ENCODE assay signal across 8 cellular contexts in genomic region chr6:71349395-71349794, GRCh38.
DNase-seq lines count a peak whose midpoint lies in the region; ATAC-seq, FAIRE-seq and TF ChIP-seq lines count a peak whose summit lies in the region.

No MANE protein-coding gene starts in this region.

- WGBS in small intestine, 3 donors, result 20 to 21% (median 20%) methylated on average over 3 of the region's 3 CpGs

- intact Hi-C loops in ascending aorta (cut with DNase I), result loop anchor here (5.0 to 10.0 kb wide), 2 partner anchors 157 to 645 kb away; no protein-coding TSS in a partner anchor
- intact Hi-C loops in left lung (cut with DNase I), result loop anchor here in 1 of 2 donors (5.0 kb wide), 1 partner anchor 157 kb away; no protein-coding TSS in a partner anchor
- intact Hi-C loops in activated T-helper 2 cell treated with anti-CD3 and anti-CD28 coated beads, Interferon-gamma antibody, Interleukin-2, Interleukin-4, amounts not matched to agents 10 μg/mL and 5 μg/mL and 100 μg/mL, durations not matched to agents 14 hours and 24 hours and 36 hours (cut with micrococcal nuclease), result loop anchor here (2.0 to 5.0 kb wide), 2 partner anchors 62 to 159 kb away; partner anchors contain the start of gene OGFRL1

- peaks cover 9% of the 10 kb centered on the region for H3K27me3 Mint-ChIP-seq in activated T-helper 2 cell treated with anti-CD3 and anti-CD28 coated beads, Interferon-gamma antibody, Interleukin-2, Interleukin-4, amounts not matched to agents 10 μg/mL and 5 μg/mL and 100 μg/mL, durations not matched to agents 14 hours and 24 hours and 36 hours (ENCODE audit: low read depth)

- H3K27ac ChIP-seq in ascending aorta (peak overlapping the region; percentile 6 to 70), left lung (peak overlapping the region in 1 of 2 donors; percentile 56), small intestine (ENCODE audit: low read depth in 1 of 2, low read length in 1 of 2) (no peak overlapping the region)

- TF ChIP-seq CTCF in GM06990 (IDR thresholded peaks at IDR 0.05; ENCODE audit: insufficient read depth, low read length, poor library complexity, severe bottlenecking) (peak; percentile 55), NB4 (IDR thresholded peaks at IDR 0.05; ENCODE audit: low read depth, low read length) (peak; percentile 44), ascending aorta (IDR thresholded peaks at IDR 0.05) (peak; percentile 34 to 73 (median 67)), left lung (IDR thresholded peaks at IDR 0.05) (peak; percentile 55 to 74)

- H3K4me1 ChIP-seq in ascending aorta (peaks cover 0 to 11% of the 10 kb centered on the region in 2 donors), left lung (peaks cover 0 to 15% of the 10 kb centered on the region in 2 donors), small intestine (ENCODE audit: control insufficient read depth in 2 of 2, insufficient read depth in 1 of 2, low read depth in 1 of 2, low read length in 1 of 2) (no peaks in the 10 kb centered on the region)

- no peaks in the 10 kb centered on the region for H3K4me1 Mint-ChIP-seq in activated T-helper 2 cell treated with anti-CD3 and anti-CD28 coated beads, Interferon-gamma antibody, Interleukin-2, Interleukin-4, amounts not matched to agents 10 μg/mL and 5 μg/mL and 100 μg/mL, durations not matched to agents 14 hours and 24 hours and 36 hours (ENCODE audit: low read depth)

- H3K4me3 ChIP-seq in GM06990 (replicated peaks; ENCODE audit: low read depth, low read length) (no peak overlapping the region), NB4 (ENCODE audit: low read depth, low read length) (no peak overlapping the region), ascending aorta (no peak overlapping the region), left lung (no peak overlapping the region), small intestine (ENCODE audit: low read depth in 1 of 2, low read length in 2 of 2) (no peak overlapping the region)

- H3K9me3 ChIP-seq in ascending aorta (no peaks in the 10 kb centered on the region), left lung (no peaks in the 10 kb centered on the region), small intestine (ENCODE audit: control insufficient read depth, low read depth) (no peaks in the 10 kb centered on the region)

- no peaks in the 10 kb centered on the region for H3K36me3 ChIP-seq in GM06990 (ENCODE audit: control insufficient read depth, insufficient read depth, low read length)
- H3K36me3 ChIP-seq in ascending aorta, result no peaks in the 10 kb centered on the region
- H3K36me3 ChIP-seq in left lung, result no peaks in the 10 kb centered on the region
- no peaks in the 10 kb centered on the region for H3K36me3 ChIP-seq in small intestine (ENCODE audit: control insufficient read depth in 2 of 2, insufficient read depth in 2 of 2, low read length in 2 of 2)

- no peak overlapping the region for H3K27ac Mint-ChIP-seq in activated T-helper 2 cell treated with anti-CD3 and anti-CD28 coated beads, Interferon-gamma antibody, Interleukin-2, Interleukin-4, amounts not matched to agents 10 μg/mL and 5 μg/mL and 100 μg/mL, durations not matched to agents 14 hours and 24 hours and 36 hours

- no peaks in the 10 kb centered on the region for H3K9me3 Mint-ChIP-seq in activated T-helper 2 cell treated with anti-CD3 and anti-CD28 coated beads, Interferon-gamma antibody, Interleukin-2, Interleukin-4, amounts not matched to agents 10 μg/mL and 5 μg/mL and 100 μg/mL, durations not matched to agents 14 hours and 24 hours and 36 hours

- no peak for TF ChIP-seq POLR2A in NB4 (IDR thresholded peaks at IDR 0.05; ENCODE audit: extremely low read depth, insufficient read length)

- DNase-seq in GM06990 (ENCODE audit: extremely low read depth, insufficient read length), result no peak
- peak; percentile 45 for DNase-seq in NB4 (ENCODE audit: low read depth)
- no peak for DNase-seq in ascending aorta (ENCODE audit: low spot score in 2 of 2)
- DNase-seq in left lung, result no peak
- DNase-seq in activated T-helper 2 cell treated with anti-CD3 and anti-CD28 coated beads, Interferon-gamma antibody, Interleukin-2, Interleukin-4, amounts not matched to agents 10 μg/mL and 5 μg/mL and 100 μg/mL, durations not matched to agents 14 hours and 24 hours and 36 hours (ENCODE audit: low spot score), result no peak
- no peak for DNase-seq in small intestine

- no peak for FAIRE-seq in small intestine (lab: Jason Lieb, UNC)

- no peaks in the 10 kb centered on the region for H3K36me3 Mint-ChIP-seq in activated T-helper 2 cell treated with anti-CD3 and anti-CD28 coated beads, Interferon-gamma antibody, Interleukin-2, Interleukin-4, amounts not matched to agents 10 μg/mL and 5 μg/mL and 100 μg/mL, durations not matched to agents 14 hours and 24 hours and 36 hours (ENCODE audit: low read depth)

- H3K27me3 ChIP-seq in GM06990 (replicated peaks; ENCODE audit: control insufficient read depth, insufficient read depth, low read length) (no peaks in the 10 kb centered on the region), ascending aorta (no peaks in the 10 kb centered on the region), left lung (no peaks in the 10 kb centered on the region), small intestine (ENCODE audit: control insufficient read depth in 2 of 2, insufficient read depth in 2 of 2, low read length in 2 of 2) (no peaks in the 10 kb centered on the region)

- ATAC-seq in left lung, result peak; percentile 56
- ATAC-seq in GM19397 (IDR thresholded peaks at IDR 0.05; ENCODE audit: unreplicated experiment), result no peak
- ATAC-seq in GM21576 (IDR thresholded peaks at IDR 0.05; ENCODE audit: unreplicated experiment), result no peak

- H3K4me3 Mint-ChIP-seq in activated T-helper 2 cell treated with anti-CD3 and anti-CD28 coated beads, Interferon-gamma antibody, Interleukin-2, Interleukin-4, amounts not matched to agents 10 μg/mL and 5 μg/mL and 100 μg/mL, durations not matched to agents 14 hours and 24 hours and 36 hours (ENCODE audit: low read depth), result no peak overlapping the region

Comparison
In these comparisons a context has a peak if more than half of its experiments do, and no peak if none do; other contexts are left out.
1. H3K27ac ChIP-seq: peak in ascending aorta (2 of 2); none in small intestine (0 of 2).
2. Peak in every context shown above with its lines, with median percentiles within 50 percentile points of each other: CTCF ChIP-seq.